9 cellular contexts compared by ENCODE assay signal in the genomic region with DNA sequence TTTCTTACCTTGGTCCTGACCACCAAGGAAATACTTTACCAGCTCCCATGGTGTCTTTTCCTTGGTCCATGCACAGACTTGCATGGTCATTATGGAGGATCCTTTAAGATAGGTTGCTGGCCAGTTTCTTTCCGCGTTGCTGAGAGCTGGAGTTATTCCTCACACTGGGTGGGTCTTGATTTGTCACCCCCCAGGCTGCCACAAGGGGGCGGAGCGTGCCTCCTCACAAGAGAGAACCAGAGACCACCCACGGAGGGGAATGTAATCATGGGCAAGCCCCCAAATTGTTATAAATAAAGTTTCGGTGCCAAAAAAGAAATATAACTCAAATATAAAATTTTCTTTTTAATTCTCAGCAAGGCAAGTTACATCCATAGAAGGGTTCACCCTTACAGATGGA. TPM values are rescaled to one million over a fixed set of nuclear protein-coding genes. Genes with fewer than 3 reads are reported as not detected.
DNase-seq lines count a peak whose midpoint lies in the region; ATAC-seq and TF ChIP-seq lines count a peak whose summit lies in the region.
"Had no signal": no experiment of that assay in that cellular context is flagged by ENCODE, and none has a peak within 500 bp of the region (broad histone marks: within the 10 kb centered on the region; RNA-seq: fewer than 3 reads in every experiment).

No MANE protein-coding gene starts in this region.

- peak in 1 of 2 donors; percentile 57 for TF ChIP-seq RAD21 in liver (IDR thresholded peaks at IDR 0.05)

- no peaks in the 10 kb centered on the region for H3K9me3 ChIP-seq in liver (ENCODE audit: control insufficient read depth in 4 of 4, low read length in 3 of 4)

- DNase-seq in AG09319 (ENCODE audit: extremely low read depth, low read depth) (no peak), HEK293T (ENCODE audit: extremely low spot score) (peak; percentile 65), epidermal melanocyte (ENCODE audit: insufficient read length, low spot score) (no peak), GM19240 (ENCODE audit: insufficient read length, low spot score) (no peak)
- peak; percentile 39 for DNase-seq in activated CD8-positive, alpha-beta T cell treated with anti-CD3 and anti-CD28 coated beads, Interleukin-2, amount 10 ng/mL, durations not matched to agents 7 days and 5 days

- CTCF ChIA-PET in HEK293T (lab: Yijun Ruan, JAX), result interaction anchor here (0.7 to 1.1 kb wide), 3 partner anchors 289 to 1745 kb away, joined by 3 to 5 read pairs (median 4); no protein-coding TSS in a partner anchor
- CTCF ChIA-PET in activated CD8-positive, alpha-beta T cell treated with anti-CD3 and anti-CD28 coated beads, Interleukin-2, amount 10 ng/mL, durations not matched to agents 7 days and 5 days (lab: Charles Lee), result interaction anchor here (1.0 kb wide), 1 partner anchor 289 kb away, joined by 9 read pairs; no protein-coding TSS in a partner anchor

- no peak overlapping the region for H3K4me3 Mint-ChIP-seq in activated CD8-positive, alpha-beta T cell treated with anti-CD3 and anti-CD28 coated beads, Interleukin-2, amount 10 ng/mL, durations not matched to agents 7 days and 5 days

- POLR2A ChIA-PET in HEK293T (lab: Yijun Ruan, JAX), result no interaction called here
- POLR2A ChIA-PET in activated CD8-positive, alpha-beta T cell treated with anti-CD3 and anti-CD28 coated beads, Interleukin-2, amount 10 ng/mL, durations not matched to agents 7 days and 5 days (lab: Charles Lee), result no interaction called here

- H3K27me3 ChIP-seq in liver (ENCODE audit: control insufficient read depth in 4 of 4, insufficient read depth in 4 of 4, low read length in 3 of 4), result no peaks in the 10 kb centered on the region

- TF ChIP-seq CTCF in AG09319 (IDR thresholded peaks at IDR 0.05; ENCODE audit: low read depth, low read length), result peak; percentile 29
- peak; percentile 11 for TF ChIP-seq CTCF in liver (IDR thresholded peaks at IDR 0.05; ENCODE audit: low read depth, low read length, missing input control)

- no peak overlapping the region for H3K27ac Mint-ChIP-seq in activated CD8-positive, alpha-beta T cell treated with anti-CD3 and anti-CD28 coated beads, Interleukin-2, amount 10 ng/mL, durations not matched to agents 7 days and 5 days
- H3K27ac Mint-ChIP-seq: activated T-helper 2 cell treated with anti-CD3 and anti-CD28 coated beads, Interferon-gamma antibody, Interleukin-2, Interleukin-4, amounts not matched to agents 10 μg/mL and 5 μg/mL and 100 μg/mL, durations not matched to agents 14 hours and 24 hours and 36 hours had no signal

- no peak for ATAC-seq in activated CD8-positive, alpha-beta T cell treated with anti-CD3 and anti-CD28 coated beads, Interleukin-2, amount 10 ng/mL, durations not matched to agents 7 days and 5 days
- ATAC-seq in GM21576 (IDR thresholded peaks at IDR 0.05; ENCODE audit: unreplicated experiment) (no peak), GM18858 (IDR thresholded peaks at IDR 0.05; ENCODE audit: unreplicated experiment) (no peak)

- peaks cover 3% of the 10 kb centered on the region for H3K27me3 Mint-ChIP-seq in activated CD8-positive, alpha-beta T cell treated with anti-CD3 and anti-CD28 coated beads, Interleukin-2, amount 10 ng/mL, durations not matched to agents 7 days and 5 days (ENCODE audit: low read depth)

- 91% methylated on average over 6 of the region's 6 CpGs for WGBS in liver

- H3K9ac ChIP-seq in liver (ENCODE audit: low read depth in 1 of 2, low read length in 2 of 2), result no peak overlapping the region

- no peak overlapping the region for H3K27ac ChIP-seq in liver (ENCODE audit: low read depth in 1 of 2, low read length in 2 of 2)

- no peak overlapping the region for H3K4me3 ChIP-seq in liver (ENCODE audit: low read depth in 1 of 3, low read length in 3 of 3)

- no peaks in the 10 kb centered on the region for H3K4me1 Mint-ChIP-seq in activated CD8-positive, alpha-beta T cell treated with anti-CD3 and anti-CD28 coated beads, Interleukin-2, amount 10 ng/mL, durations not matched to agents 7 days and 5 days (ENCODE audit: low read depth)

- H3K9me3 Mint-ChIP-seq in activated CD8-positive, alpha-beta T cell treated with anti-CD3 and anti-CD28 coated beads, Interleukin-2, amount 10 ng/mL, durations not matched to agents 7 days and 5 days (ENCODE audit: insufficient read depth), result no peaks in the 10 kb centered on the region
- H3K9me3 Mint-ChIP-seq: activated T-helper 2 cell treated with anti-CD3 and anti-CD28 coated beads, Interferon-gamma antibody, Interleukin-2, Interleukin-4, amounts not matched to agents 10 μg/mL and 5 μg/mL and 100 μg/mL, durations not matched to agents 14 hours and 24 hours and 36 hours had no signal

- no peaks in the 10 kb centered on the region for H3K4me1 ChIP-seq in liver (ENCODE audit: control insufficient read depth in 4 of 4, insufficient read depth in 4 of 4, low read length in 3 of 4)

- H3K36me3 Mint-ChIP-seq in activated CD8-positive, alpha-beta T cell treated with anti-CD3 and anti-CD28 coated beads, Interleukin-2, amount 10 ng/mL, durations not matched to agents 7 days and 5 days (ENCODE audit: low read depth), result no peaks in the 10 kb centered on the region

- no peaks in the 10 kb centered on the region for H3K36me3 ChIP-seq in liver (ENCODE audit: control insufficient read depth in 4 of 4, insufficient read depth in 3 of 4, low read depth in 1 of 4, low read length in 3 of 4)

TF ChIP-seq in HEK293T, 16 proteins besides CTCF, POLR2A, EP300 and RAD21:
- TF ChIP-seq L3MBTL2 (conservative IDR thresholded peaks at IDR 0.05) (no peak), LEF1 (IDR thresholded peaks at IDR 0.05; ENCODE audit: borderline replicate concordance) (no peak), HDGF (IDR thresholded peaks at IDR 0.05; ENCODE audit: borderline replicate concordance) (no peak)
- TF ChIP-seq, protein P1, sequence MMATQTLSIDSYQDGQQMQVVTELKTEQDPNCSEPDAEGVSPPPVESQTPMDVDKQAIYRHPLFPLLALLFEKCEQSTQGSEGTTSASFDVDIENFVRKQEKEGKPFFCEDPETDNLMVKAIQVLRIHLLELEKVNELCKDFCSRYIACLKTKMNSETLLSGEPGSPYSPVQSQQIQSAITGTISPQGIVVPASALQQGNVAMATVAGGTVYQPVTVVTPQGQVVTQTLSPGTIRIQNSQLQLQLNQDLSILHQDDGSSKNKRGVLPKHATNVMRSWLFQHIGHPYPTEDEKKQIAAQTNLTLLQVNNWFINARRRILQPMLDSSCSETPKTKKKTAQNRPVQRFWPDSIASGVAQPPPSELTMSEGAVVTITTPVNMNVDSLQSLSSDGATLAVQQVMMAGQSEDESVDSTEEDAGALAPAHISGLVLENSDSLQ (IDR thresholded peaks at IDR 0.05), result no peak

TF ChIP-seq in liver, 16 proteins besides CTCF, POLR2A, EP300 and RAD21:
- TF ChIP-seq HNF4A (conservative IDR thresholded peaks at IDR 0.05), result no peak
- no peak for TF ChIP-seq FOXA1 (IDR thresholded peaks at IDR 0.05)
- no peak for TF ChIP-seq SP1 (IDR thresholded peaks at IDR 0.05)
- TF ChIP-seq GABPA (IDR thresholded peaks at IDR 0.05 in 1 of 2, conservative IDR thresholded peaks at IDR 0.05 in 1 of 2), result no peak
- TF ChIP-seq TAF1 (conservative IDR thresholded peaks at IDR 0.05), result no peak
- no peak for TF ChIP-seq NR2F2 (IDR thresholded peaks at IDR 0.05)
- no peak for TF ChIP-seq HNF4G (IDR thresholded peaks at IDR 0.05)
- TF ChIP-seq YY1 (IDR thresholded peaks at IDR 0.05), result no peak
- TF ChIP-seq, protein P2, sequence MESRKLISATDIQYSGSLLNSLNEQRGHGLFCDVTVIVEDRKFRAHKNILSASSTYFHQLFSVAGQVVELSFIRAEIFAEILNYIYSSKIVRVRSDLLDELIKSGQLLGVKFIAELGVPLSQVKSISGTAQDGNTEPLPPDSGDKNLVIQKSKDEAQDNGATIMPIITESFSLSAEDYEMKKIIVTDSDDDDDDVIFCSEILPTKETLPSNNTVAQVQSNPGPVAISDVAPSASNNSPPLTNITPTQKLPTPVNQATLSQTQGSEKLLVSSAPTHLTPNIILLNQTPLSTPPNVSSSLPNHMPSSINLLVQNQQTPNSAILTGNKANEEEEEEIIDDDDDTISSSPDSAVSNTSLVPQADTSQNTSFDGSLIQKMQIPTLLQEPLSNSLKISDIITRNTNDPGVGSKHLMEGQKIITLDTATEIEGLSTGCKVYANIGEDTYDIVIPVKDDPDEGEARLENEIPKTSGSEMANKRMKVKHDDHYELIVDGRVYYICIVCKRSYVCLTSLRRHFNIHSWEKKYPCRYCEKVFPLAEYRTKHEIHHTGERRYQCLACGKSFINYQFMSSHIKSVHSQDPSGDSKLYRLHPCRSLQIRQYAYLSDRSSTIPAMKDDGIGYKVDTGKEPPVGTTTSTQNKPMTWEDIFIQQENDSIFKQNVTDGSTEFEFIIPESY (IDR thresholded peaks at IDR 0.05), result no peak
- TF ChIP-seq JUND (IDR thresholded peaks at IDR 0.05), result no peak
- TF ChIP-seq, protein P3, sequence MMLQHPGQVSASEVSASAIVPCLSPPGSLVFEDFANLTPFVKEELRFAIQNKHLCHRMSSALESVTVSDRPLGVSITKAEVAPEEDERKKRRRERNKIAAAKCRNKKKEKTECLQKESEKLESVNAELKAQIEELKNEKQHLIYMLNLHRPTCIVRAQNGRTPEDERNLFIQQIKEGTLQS (IDR thresholded peaks at IDR 0.05), result no peak
- TF ChIP-seq RXRA (IDR thresholded peaks at IDR 0.05), result no peak
- TF ChIP-seq FOXA2 (IDR thresholded peaks at IDR 0.05), result no peak
- no peak for TF ChIP-seq EGR1 (IDR thresholded peaks at IDR 0.05; ENCODE audit: low read depth in 2 of 2)

RNA-seq across cellular contexts. Expression of a gene that starts 10.5 kb away (rescaled TPM):
- total RNA-seq in activated CD8-positive, alpha-beta T cell treated with anti-CD3 and anti-CD28 coated beads, Interleukin-2, amount 10 ng/mL, durations not matched to agents 7 days and 5 days, result 10 to 100 TPM; 26.1 to 26.2 TPM
- 10 to 100 TPM; 14.9 to 19.7 TPM for total RNA-seq in liver
- 1 to 10 TPM; 7.5 to 7.6 TPM for polyA plus RNA-seq in liver

Comparison
In these comparisons a context has a peak if more than half of its experiments do, and no peak if none do; other contexts are left out.
1. DNase-seq: peak in HEK293T (single experiment) and activated CD8-positive, alpha-beta T cell treated with anti-CD3 and anti-CD28 coated beads, Interleukin-2, amount 10 ng/mL, durations not matched to agents 7 days and 5 days (single experiment); none in AG09319 (single experiment), epidermal melanocyte (single experiment) and GM19240 (single experiment).